Comparison of ENCODE assay signal across 7 cellular contexts in the genomic region with DNA sequence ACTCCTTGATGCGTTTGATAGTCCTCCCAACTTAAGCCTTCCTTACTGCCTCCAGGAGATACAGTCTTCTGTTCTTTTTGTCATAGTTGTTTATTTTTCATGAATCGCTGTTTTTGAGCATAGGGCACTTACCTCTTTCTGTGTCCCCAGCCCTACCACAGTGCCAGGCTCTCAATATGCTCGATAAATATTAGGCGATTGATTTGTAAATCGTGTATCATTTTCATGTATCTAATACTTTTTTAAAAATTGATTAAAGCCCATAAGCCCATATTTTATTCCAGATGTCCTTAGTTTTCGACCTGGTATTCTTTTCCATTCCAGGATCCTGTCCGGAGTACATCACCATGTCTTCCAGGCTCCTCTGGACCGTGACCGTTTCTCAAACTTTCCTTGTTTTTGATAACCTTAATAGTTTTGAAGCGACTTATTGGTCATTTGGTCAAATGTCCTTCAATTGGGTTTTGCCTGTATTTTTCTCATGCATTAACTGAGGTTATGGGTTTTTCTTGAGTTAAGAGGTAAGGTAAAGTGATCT. TPM values are rescaled to one million over a fixed set of nuclear protein-coding genes. Genes with fewer than 3 reads are reported as not detected.
A peak's percentile ranks its signal among the peaks of the same experiment; 100 is the strongest.
DNase-seq lines count a peak whose midpoint lies in the region; ATAC-seq and TF ChIP-seq lines count a peak whose summit lies in the region.

No MANE protein-coding gene starts in this region.

- peaks cover 44% of the 10 kb centered on the region for H3K79me2 ChIP-seq in smooth muscle cell (ENCODE audit: low read depth)

- peak overlapping the region; percentile 89 for H2AFZ ChIP-seq in smooth muscle cell (ENCODE audit: low read depth)

- H3K27me3 ChIP-seq in RWPE2 (ENCODE audit: insufficient read depth, poor library complexity, severe bottlenecking) (no peaks in the 10 kb centered on the region), smooth muscle cell (ENCODE audit: low read depth) (no peaks in the 10 kb centered on the region)

- DNase-seq in RWPE2 (ENCODE audit: low spot score) (no peak), fibroblast of pulmonary artery (ENCODE audit: low read depth) (no peak), smooth muscle cell (lab: John Stamatoyannopoulos, UW; ENCODE audit: unreplicated experiment) (no peak), NCI-H524 treated with DMSO at 0.1 percent for 48 hours (lab: John Stamatoyannopoulos, UW) (no peak)
- no peak for DNase-seq in stimulated activated CD4-positive, alpha-beta T cell treated with anti-CD3 and anti-CD28 coated beads, Interleukin-12 subunit alpha, Interleukin-12 subunit beta, amount 100 ng/mL, for 4 hours

- peaks cover 36% of the 10 kb centered on the region for H3K36me3 ChIP-seq in RWPE2 (ENCODE audit: low read depth)
- H3K36me3 ChIP-seq in smooth muscle cell (ENCODE audit: low read depth), result peaks cover 9% of the 10 kb centered on the region

- H3F3A ChIP-seq in smooth muscle cell (ENCODE audit: low read depth), result no peaks in the 10 kb centered on the region

- H3K4me1 ChIP-seq in RWPE2 (ENCODE audit: insufficient read depth, poor library complexity, severe bottlenecking), result peaks cover 6% of the 10 kb centered on the region
- peaks cover 28% of the 10 kb centered on the region for H3K4me1 ChIP-seq in smooth muscle cell (ENCODE audit: low read depth)

- peak; percentile 27 for ATAC-seq in GM18873 (IDR thresholded peaks at IDR 0.05; ENCODE audit: low FRiP score, unreplicated experiment)
- ATAC-seq in HG02610 (IDR thresholded peaks at IDR 0.05; ENCODE audit: unreplicated experiment), result peak; percentile 16
- no peak; the same call in 2 of the 3 replicates for ATAC-seq in RWPE2 (ENCODE audit: low read depth)

- TF ChIP-seq CTCF in RWPE2 (IDR thresholded peaks at IDR 0.05; ENCODE audit: poor library complexity, severe bottlenecking), result no peak
- no peak for TF ChIP-seq CTCF in fibroblast of pulmonary artery (IDR thresholded peaks at IDR 0.05; ENCODE audit: low read length, missing control alignments)
- no peak for TF ChIP-seq CTCF in smooth muscle cell (IDR thresholded peaks at IDR 0.05; ENCODE audit: borderline replicate concordance, insufficient read depth, poor library complexity, severe bottlenecking)

- peak overlapping the region; percentile 98 for H3K9ac ChIP-seq in smooth muscle cell (ENCODE audit: low read depth)

- H3K9me3 ChIP-seq in RWPE2 (ENCODE audit: severe bottlenecking) (no peaks in the 10 kb centered on the region), smooth muscle cell (replicated peaks; ENCODE audit: low read depth) (no peaks in the 10 kb centered on the region)

- H3K4me3 ChIP-seq in RWPE2 (ENCODE audit: severe bottlenecking) (peak overlapping the region; percentile 72), fibroblast of pulmonary artery (replicated peaks; ENCODE audit: low read depth, low read length) (peak overlapping the region; percentile 89), smooth muscle cell (peak overlapping the region; percentile 88)

- peaks cover 28% of the 10 kb centered on the region for H4K20me1 ChIP-seq in smooth muscle cell (ENCODE audit: low read depth)

- H3K27ac ChIP-seq in RWPE2 (ENCODE audit: poor library complexity, severe bottlenecking) (peak overlapping the region; percentile 83), smooth muscle cell (ENCODE audit: low read depth) (no peak overlapping the region)

- WGBS in smooth muscle cell (ENCODE audit: low lambda C conversion rate), result 57% methylated on average over 10 of the region's 10 CpGs

- H3K4me2 ChIP-seq in smooth muscle cell, result peak overlapping the region; percentile 94

RNA-seq across cellular contexts. Expression of gene MMADHC, which starts 0.4 kb away (rescaled TPM):
- total RNA-seq in smooth muscle cell, result 174 and 188 TPM in 2 replicates
- 141 and 159 TPM in 2 replicates for polyA plus RNA-seq in smooth muscle cell
